Comparison of ENCODE assay signal across 16 cellular contexts in the genomic region with DNA sequence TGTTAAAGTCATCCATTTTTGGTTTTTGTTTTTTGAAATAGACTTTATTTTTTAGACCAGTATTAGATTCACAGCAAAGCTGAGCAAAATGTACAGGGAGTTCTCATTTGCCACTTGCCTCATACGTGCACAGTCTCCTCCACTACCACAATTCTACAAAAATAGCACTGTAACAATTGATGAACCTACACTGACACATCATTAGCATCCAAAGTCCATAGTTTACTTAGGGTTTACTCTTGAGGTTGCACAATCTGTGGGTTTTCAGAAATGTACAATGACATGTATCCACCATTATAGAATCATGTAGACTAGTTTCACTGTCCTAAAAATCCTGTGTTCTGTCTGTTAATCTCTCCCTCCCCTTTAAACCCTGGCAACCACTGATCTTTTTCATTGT.
DNase-seq lines count a peak whose midpoint lies in the region; ATAC-seq, FAIRE-seq and TF ChIP-seq lines count a peak whose summit lies in the region.
"Had no signal": no experiment of that assay in that cellular context is flagged by ENCODE, and none has a peak within 500 bp of the region (broad histone marks: within the 10 kb centered on the region; RNA-seq: fewer than 3 reads in every experiment).

No MANE protein-coding gene starts in this region.

- TF ChIP-seq POLR2A in right lobe of liver (IDR thresholded peaks at IDR 0.05) = no peak

- TF ChIP-seq CTCF in bronchial epithelial cell (IDR thresholded peaks at IDR 0.05; ENCODE audit: insufficient read depth, low read length, severe bottlenecking) = no peak
- no peak for TF ChIP-seq CTCF in right lobe of liver (IDR thresholded peaks at IDR 0.05)

- no peak overlapping the region for H3K4me3 ChIP-seq in bronchial epithelial cell (ENCODE audit: low read depth, low read length)
- H3K4me3 ChIP-seq in right lobe of liver = no peak overlapping the region
- H3K4me3 ChIP-seq: BLaER1 treated with 17β-estradiol and CSF1 and Interleukin-3, amounts not matched to agents 10 nM and 100 nM had no signal

- H3K36me3 ChIP-seq in bronchial epithelial cell (ENCODE audit: control insufficient read depth, insufficient read depth, low read length) (no peaks in the 10 kb centered on the region), right lobe of liver (peaks cover 0 to 9% (median 0%) of the 10 kb centered on the region in 4 donors)

- H3K27ac ChIP-seq in right lobe of liver = no peak overlapping the region
- H3K27ac ChIP-seq: BLaER1 treated with 17β-estradiol and CSF1 and Interleukin-3, amounts not matched to agents 10 nM and 100 nM had no signal

- ATAC-seq in right lobe of liver = peak; percentile 88 to 95 (median 92)
- ATAC-seq: HCT116 had no signal

- WGBS in right lobe of liver (ENCODE audit: insufficient coverage, low coverage, low lambda C conversion rate, missing lambda C conversion rate) = 19% methylated on average over 1 of the region's 1 CpG

- intact Hi-C loops in right lobe of liver (cut with DNase I) = no loop called here

- no peaks in the 10 kb centered on the region for H3K9me3 ChIP-seq in right lobe of liver

- H3K4me1 ChIP-seq in right lobe of liver = peaks cover 0 to 9% (median 0%) of the 10 kb centered on the region in 4 donors

- FAIRE-seq in bronchial epithelial cell (lab: Jason Lieb, UNC) = no peak

- DNase-seq in SKM-1 (lab: John Stamatoyannopoulos, UW; ENCODE audit: unreplicated experiment) = peak; percentile 1
- DNase-seq in SKM-1 treated with dmso at 0.1 percent for 144 hours (lab: John Stamatoyannopoulos, UW; ENCODE audit: unreplicated experiment) = no peak
- peak; percentile 97 for DNase-seq in MV-4-11 (lab: John Stamatoyannopoulos, UW)
- peak; percentile 72 for DNase-seq in bronchial epithelial cell (ENCODE audit: low read depth)
- no peak for DNase-seq in right lobe of liver
- DNase-seq in NCI-H1092 (lab: John Stamatoyannopoulos, UW) = no peak
- DNase-seq in activated CD8-positive, alpha-beta memory T cell treated with anti-CD3 and anti-CD28 coated beads, Interleukin-2, amount 50 U/mL, for 48 hours = no peak
- DNase-seq in NCI-H2107 (lab: John Stamatoyannopoulos, UW) = no peak
- DNase-seq: 8988T, DMS 273 treated with DMSO at 0.1 percent for 48 hours, NCI-H1092 treated with DMSO at 0.1 percent for 48 hours, NCI-H1694 treated with DMSO at 0.1 percent for 48 hours, NCI-H774, RPMI8226 had no signal

- H3K27me3 ChIP-seq in bronchial epithelial cell (ENCODE audit: control insufficient read depth, insufficient read depth, low read length) (peaks cover 3% of the 10 kb centered on the region), right lobe of liver (no peaks in the 10 kb centered on the region)
- H3K27me3 ChIP-seq: BLaER1 treated with 17β-estradiol and CSF1 and Interleukin-3, amounts not matched to agents 10 nM and 100 nM had no signal

Comparison
In these comparisons a context has a peak if more than half of its experiments do, and no peak if none do; other contexts are left out.
1. DNase-seq: peak in SKM-1 (single experiment), MV-4-11 (single experiment) and bronchial epithelial cell (single experiment); none in SKM-1 treated with dmso at 0.1 percent for 144 hours (single experiment), right lobe of liver (0 of 3), NCI-H1092 (single experiment), activated CD8-positive, alpha-beta memory T cell treated with anti-CD3 and anti-CD28 coated beads, Interleukin-2, amount 50 U/mL, for 48 hours (single experiment) and NCI-H2107 (single experiment).